In genomic region chr13:108929532-108929931, GRCh38 we compare ENCODE assay signal across 1 cellular context.
TF ChIP-seq lines count a peak whose summit lies in the region.

No MANE protein-coding gene starts in this region.

TF ChIP-seq in WTC11, 78 proteins besides CTCF, POLR2A, EP300 and RAD21 (continued from another document):
- no peak for TF ChIP-seq USF1 (CRISPR knock-in tag; IDR thresholded peaks at IDR 0.05)
- no peak for TF ChIP-seq ZNF263 (CRISPR knock-in tag; IDR thresholded peaks at IDR 0.05; ENCODE audit: low read depth)
